14 cellular contexts compared by ENCODE assay signal in the genomic region with DNA sequence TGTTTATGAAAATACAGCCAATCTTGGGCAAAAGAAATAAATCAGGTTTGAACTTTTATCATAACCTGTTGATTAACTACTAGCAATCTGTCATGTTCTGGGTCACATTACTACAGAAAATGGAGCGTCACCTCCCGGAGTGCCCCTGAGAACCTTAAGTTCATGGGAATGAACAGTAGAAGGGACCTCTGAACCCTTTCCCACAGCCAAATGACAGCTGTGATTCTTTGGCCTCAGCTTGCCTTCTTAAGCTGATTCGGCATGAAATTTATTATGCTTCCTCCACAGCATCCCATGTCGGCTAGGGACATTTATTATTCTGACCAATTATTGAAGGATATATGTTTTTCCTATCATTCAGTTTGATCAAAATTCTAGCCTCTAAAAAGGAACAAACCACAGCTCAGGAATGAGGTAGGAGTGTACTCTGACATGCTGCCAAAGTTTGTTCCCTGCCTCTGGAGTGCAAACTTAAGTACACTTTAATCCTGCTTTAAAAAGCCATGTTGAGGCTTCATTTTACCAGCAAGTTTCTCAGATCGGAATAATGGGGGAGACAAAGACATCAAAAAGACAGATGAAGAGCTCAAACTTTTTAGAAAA.
DNase-seq lines count a peak whose midpoint lies in the region; ATAC-seq and TF ChIP-seq lines count a peak whose summit lies in the region.
"Had no signal": no experiment of that assay in that cellular context is flagged by ENCODE, and none has a peak within 500 bp of the region (broad histone marks: within the 10 kb centered on the region; RNA-seq: fewer than 3 reads in every experiment).

No MANE protein-coding gene starts in this region.

- H3K4me1 Mint-ChIP-seq in chondrocyte (ENCODE audit: low read depth) = peaks cover 35% of the 10 kb centered on the region
- no peaks in the 10 kb centered on the region for H3K4me1 Mint-ChIP-seq in activated CD8-positive, alpha-beta memory T cell treated with anti-CD3 and anti-CD28 coated beads, Interleukin-2, amount 10 ng/mL, durations not matched to agents 7 days and 5 days
- no peaks in the 10 kb centered on the region for H3K4me1 Mint-ChIP-seq in activated naive CD4-positive, alpha-beta T cell treated with anti-CD3 and anti-CD28 coated beads for 36 hours (ENCODE audit: low read depth)

- H3K4me1 ChIP-seq in skeletal muscle satellite cell (ENCODE audit: control insufficient read depth, insufficient read depth, low read length) = peaks cover 23% of the 10 kb centered on the region
- H3K4me1 ChIP-seq: transverse colon had no signal

- TF ChIP-seq CTCF in chondrocyte (IDR thresholded peaks at IDR 0.05) = no peak

- ATAC-seq in GM19463 (IDR thresholded peaks at IDR 0.05; ENCODE audit: unreplicated experiment) = no peak
- no peak for ATAC-seq in activated CD8-positive, alpha-beta memory T cell treated with anti-CD3 and anti-CD28 coated beads, Interleukin-2, amount 10 ng/mL, durations not matched to agents 7 days and 5 days

- H3K9me3 Mint-ChIP-seq in chondrocyte (ENCODE audit: low read depth) = no peaks in the 10 kb centered on the region
- no peaks in the 10 kb centered on the region for H3K9me3 Mint-ChIP-seq in activated CD8-positive, alpha-beta memory T cell treated with anti-CD3 and anti-CD28 coated beads, Interleukin-2, amount 10 ng/mL, durations not matched to agents 7 days and 5 days (ENCODE audit: low read depth)
- H3K9me3 Mint-ChIP-seq in activated naive CD4-positive, alpha-beta T cell treated with anti-CD3 and anti-CD28 coated beads for 36 hours = no peaks in the 10 kb centered on the region
- H3K9me3 Mint-ChIP-seq: activated T-helper 2 cell treated with anti-CD3 and anti-CD28 coated beads, Interferon-gamma antibody, Interleukin-2, Interleukin-4, amounts not matched to agents 10 μg/mL and 5 μg/mL and 100 μg/mL, durations not matched to agents 14 hours and 24 hours and 36 hours had no signal

- intact Hi-C loops in activated naive CD4-positive, alpha-beta T cell treated with anti-CD3 and anti-CD28 coated beads for 36 hours (cut with micrococcal nuclease) = no loop called here

- H3K9ac ChIP-seq in skeletal muscle satellite cell (ENCODE audit: low read depth, low read length) = no peak overlapping the region

- DNase-seq in NCI-H226 (peak; percentile 49), chondrocyte (ENCODE audit: low spot score) (no peak), left kidney (ENCODE audit: low read depth, low spot score) (peak; percentile 61), SHP77 (lab: John Stamatoyannopoulos, UW) (no peak)
- no peak for DNase-seq in activated CD8-positive, alpha-beta memory T cell treated with anti-CD3 and anti-CD28 coated beads, Interleukin-2, amount 10 ng/mL, durations not matched to agents 7 days and 5 days
- DNase-seq in activated naive CD4-positive, alpha-beta T cell treated with anti-CD3 and anti-CD28 coated beads for 36 hours = no peak
- DNase-seq: activated CD4-positive, alpha-beta T cell treated with anti-CD3 and anti-CD28 coated beads, Interleukin-2, amount 50 U/mL, for 4 hours; NK-92 treated with Interleukin-12 subunit alpha and Interleukin-12 subunit beta, amount 100 ng/mL, for 24 hours; SIG-M5; transverse colon had no signal

- CTCF ChIA-PET in activated CD8-positive, alpha-beta memory T cell treated with anti-CD3 and anti-CD28 coated beads, Interleukin-2, amount 10 ng/mL, durations not matched to agents 7 days and 5 days (lab: Charles Lee) = no interaction called here
- CTCF ChIA-PET in activated naive CD4-positive, alpha-beta T cell treated with anti-CD3 and anti-CD28 coated beads for 36 hours (lab: Charles Lee) = no interaction called here

- H3K4me3 Mint-ChIP-seq in chondrocyte (ENCODE audit: unreplicated experiment) = no peak overlapping the region
- H3K4me3 Mint-ChIP-seq in activated CD8-positive, alpha-beta memory T cell treated with anti-CD3 and anti-CD28 coated beads, Interleukin-2, amount 10 ng/mL, durations not matched to agents 7 days and 5 days = no peak overlapping the region
- H3K4me3 Mint-ChIP-seq in activated naive CD4-positive, alpha-beta T cell treated with anti-CD3 and anti-CD28 coated beads for 36 hours = no peak overlapping the region

- H3K36me3 ChIP-seq in skeletal muscle satellite cell (ENCODE audit: insufficient read depth, low read length) = no peaks in the 10 kb centered on the region
- H3K36me3 ChIP-seq: cardiac muscle cell, transverse colon had no signal

- H3K27me3 ChIP-seq in skeletal muscle satellite cell (ENCODE audit: control insufficient read depth, insufficient read depth, low read length) = no peaks in the 10 kb centered on the region
- H3K27me3 ChIP-seq: cardiac muscle cell, transverse colon had no signal

- H3K36me3 Mint-ChIP-seq in chondrocyte (ENCODE audit: low read depth) = no peaks in the 10 kb centered on the region
- H3K36me3 Mint-ChIP-seq in activated CD8-positive, alpha-beta memory T cell treated with anti-CD3 and anti-CD28 coated beads, Interleukin-2, amount 10 ng/mL, durations not matched to agents 7 days and 5 days = no peaks in the 10 kb centered on the region
- no peaks in the 10 kb centered on the region for H3K36me3 Mint-ChIP-seq in activated naive CD4-positive, alpha-beta T cell treated with anti-CD3 and anti-CD28 coated beads for 36 hours (ENCODE audit: low read depth)

- H3K27ac Mint-ChIP-seq in chondrocyte (ENCODE audit: unreplicated experiment) = peak overlapping the region; percentile 66
- no peak overlapping the region for H3K27ac Mint-ChIP-seq in activated CD8-positive, alpha-beta memory T cell treated with anti-CD3 and anti-CD28 coated beads, Interleukin-2, amount 10 ng/mL, durations not matched to agents 7 days and 5 days
- no peak overlapping the region for H3K27ac Mint-ChIP-seq in activated naive CD4-positive, alpha-beta T cell treated with anti-CD3 and anti-CD28 coated beads for 36 hours
- H3K27ac Mint-ChIP-seq: activated T-helper 2 cell treated with anti-CD3 and anti-CD28 coated beads, Interferon-gamma antibody, Interleukin-2, Interleukin-4, amounts not matched to agents 10 μg/mL and 5 μg/mL and 100 μg/mL, durations not matched to agents 14 hours and 24 hours and 36 hours had no signal

- H3K27me3 Mint-ChIP-seq in chondrocyte (ENCODE audit: low read depth) = no peaks in the 10 kb centered on the region
- H3K27me3 Mint-ChIP-seq in activated CD8-positive, alpha-beta memory T cell treated with anti-CD3 and anti-CD28 coated beads, Interleukin-2, amount 10 ng/mL, durations not matched to agents 7 days and 5 days = no peaks in the 10 kb centered on the region
- H3K27me3 Mint-ChIP-seq in activated naive CD4-positive, alpha-beta T cell treated with anti-CD3 and anti-CD28 coated beads for 36 hours (ENCODE audit: low read depth) = no peaks in the 10 kb centered on the region

- peak overlapping the region; percentile 30 for H3K4me2 ChIP-seq in skeletal muscle satellite cell (ENCODE audit: low read length)

- H3K9me3 ChIP-seq in skeletal muscle satellite cell (replicated peaks; ENCODE audit: low read length) = no peaks in the 10 kb centered on the region
- H3K9me3 ChIP-seq: transverse colon had no signal

- no peak overlapping the region for H3K4me3 ChIP-seq in skeletal muscle satellite cell (ENCODE audit: low read length)
- H3K4me3 ChIP-seq: cardiac muscle cell, transverse colon had no signal

Comparison
In these comparisons a context has a peak if more than half of its experiments do, and no peak if none do; other contexts are left out.
1. DNase-seq: peak in NCI-H226 (single experiment) and left kidney (single experiment); none in chondrocyte (single experiment), SHP77 (0 of 2), activated CD8-positive, alpha-beta memory T cell treated with anti-CD3 and anti-CD28 coated beads, Interleukin-2, amount 10 ng/mL, durations not matched to agents 7 days and 5 days (single experiment) and activated naive CD4-positive, alpha-beta T cell treated with anti-CD3 and anti-CD28 coated beads for 36 hours (single experiment).